15 cellular contexts compared by ENCODE assay signal in the genomic region with DNA sequence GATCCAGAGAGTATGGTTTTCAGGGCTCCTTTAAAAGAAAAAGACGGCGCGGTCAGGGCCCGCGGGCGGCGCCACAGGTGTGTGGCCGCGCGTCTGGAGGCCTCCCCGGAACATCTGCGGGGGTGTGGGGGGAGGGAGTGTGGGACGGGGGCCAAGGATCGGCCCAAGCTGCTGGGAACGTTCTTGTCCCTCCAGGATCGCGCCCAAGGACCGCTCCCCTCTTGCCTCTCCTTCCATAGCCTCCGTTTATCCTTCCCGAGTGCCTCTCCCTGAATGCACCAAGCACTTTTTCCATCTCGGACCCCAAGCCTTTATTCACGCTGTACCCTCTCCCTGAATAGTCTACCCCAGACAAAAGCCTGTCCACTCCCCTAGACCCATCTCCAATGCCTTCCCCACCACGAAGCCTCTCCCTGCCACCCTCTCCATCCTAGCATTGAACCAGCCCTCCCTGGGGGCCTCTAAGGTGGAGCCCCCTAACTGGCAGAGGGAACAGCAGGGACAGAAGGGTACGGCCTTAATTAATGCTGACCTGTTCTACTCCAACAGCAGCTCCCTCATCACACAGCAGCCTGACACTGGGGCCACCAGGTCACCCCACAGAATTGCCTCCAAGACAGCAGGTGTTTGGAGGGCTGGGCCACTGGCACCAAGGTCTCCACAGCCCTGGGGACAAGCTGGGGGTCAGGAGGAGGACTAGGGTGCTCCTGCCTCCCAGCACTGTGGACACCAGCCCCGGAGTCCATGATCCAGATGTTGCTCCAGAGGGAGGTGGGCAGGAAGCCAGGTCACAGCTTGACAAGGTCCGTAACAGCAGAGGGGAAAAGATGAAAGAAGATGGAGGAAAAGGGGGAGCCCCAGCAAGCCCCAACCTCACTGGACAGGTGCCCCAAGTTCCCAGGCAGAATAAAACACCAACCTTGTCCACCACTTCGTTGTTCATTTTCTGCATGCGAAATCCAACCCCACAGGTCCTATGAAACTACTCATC. TPM values are rescaled to one million over a fixed set of nuclear protein-coding genes. Genes with fewer than 3 reads are reported as not detected.
A peak's percentile ranks its signal among the peaks of the same experiment; 100 is the strongest.
DNase-seq lines count a peak whose midpoint lies in the region; ATAC-seq and TF ChIP-seq lines count a peak whose summit lies in the region.
"Had no signal": no experiment of that assay in that cellular context is flagged by ENCODE, and none has a peak within 500 bp of the region (broad histone marks: within the 10 kb centered on the region; RNA-seq: fewer than 3 reads in every experiment).

No MANE protein-coding gene starts in this region.

- peaks cover 5% of the 10 kb centered on the region for H3K4me1 Mint-ChIP-seq in progenitor cell of endocrine pancreas (ENCODE audit: low read depth)

- in situ Hi-C loops in GM13976 (cut with MboI; ENCODE audit: low sequenced_read_pairs, unreplicated experiment) = no loop called here

- no peak for TF ChIP-seq EP300 in gastroesophageal sphincter (IDR thresholded peaks at IDR 0.05)

- H3K36me3 Mint-ChIP-seq in progenitor cell of endocrine pancreas (ENCODE audit: insufficient read depth) = no peaks in the 10 kb centered on the region

- no peak for TF ChIP-seq POLR2A in gastroesophageal sphincter (IDR thresholded peaks at IDR 0.05)
- TF ChIP-seq POLR2A in GM18505 (IDR thresholded peaks at IDR 0.05; ENCODE audit: borderline replicate concordance, extremely low read depth, insufficient read depth, insufficient read length) = no peak

- DNase-seq in NCI-H146 (lab: John Stamatoyannopoulos, UW) (peak; percentile 16), NCI-H146 treated with DMSO at 0.1 percent for 48 hours (lab: John Stamatoyannopoulos, UW; ENCODE audit: unreplicated experiment) (no peak), NCI-H69 (lab: John Stamatoyannopoulos, UW) (peak; percentile 65), progenitor cell of endocrine pancreas (ENCODE audit: low spot score, unreplicated experiment) (no peak), activated T-cell treated with anti-CD3 and anti-CD28 coated beads for 4 hours (no peak), GM13976 (ENCODE audit: low spot score) (no peak)
- DNase-seq: ACHN; NCI-H1436 treated with DMSO at 0.1 percent for 48 hours; OCI-M1; stimulated activated CD4-positive, alpha-beta T cell treated with anti-CD3 and anti-CD28 coated beads, Interleukin-2, amount 100 ng/mL, for 24 hours; stimulated activated naive CD8-positive, alpha-beta T cell treated with anti-CD3 and anti-CD28 coated beads, Interleukin-15, Interleukin-2, amounts not matched to agents 100 U/mL and 50 U/mL, for 24 hours; T-helper 9 cell had no signal

- H3K27ac Mint-ChIP-seq in progenitor cell of endocrine pancreas = no peak overlapping the region

- peak overlapping the region; percentile 4 to 57 for H3K4me3 ChIP-seq in gastroesophageal sphincter

- H3K27ac ChIP-seq in gastroesophageal sphincter = no peak overlapping the region

- H3K9me3 Mint-ChIP-seq in progenitor cell of endocrine pancreas (ENCODE audit: low read depth) = no peaks in the 10 kb centered on the region

- H3K4me3 Mint-ChIP-seq in progenitor cell of endocrine pancreas (ENCODE audit: low read depth) = peak overlapping the region; percentile 61

- H3K4me1 ChIP-seq in gastroesophageal sphincter = peaks cover 0 to 55% (median 18%) of the 10 kb centered on the region in 3 donors

- WGBS in gastroesophageal sphincter (ENCODE audit: low coverage in 1 of 2), 2 donors = 5 to 9% methylated on average over 12 to 17 of the region's 28 CpGs

- no peaks in the 10 kb centered on the region for H3K9me3 ChIP-seq in gastroesophageal sphincter

- H3K27me3 Mint-ChIP-seq in progenitor cell of endocrine pancreas = peaks cover 78% of the 10 kb centered on the region

- TF ChIP-seq CTCF in gastroesophageal sphincter (IDR thresholded peaks at IDR 0.05) = no peak
- no peak for TF ChIP-seq CTCF in progenitor cell of endocrine pancreas (IDR thresholded peaks at IDR 0.05; ENCODE audit: unreplicated experiment)
- no peak for TF ChIP-seq CTCF in GM13976 (IDR thresholded peaks at IDR 0.05; ENCODE audit: borderline replicate concordance, control extremely low read depth, extremely low read depth, insufficient read depth, missing control alignments)

- H3K27me3 ChIP-seq in gastroesophageal sphincter = peaks cover 95% of the 10 kb centered on the region

- H3K36me3 ChIP-seq in gastroesophageal sphincter = no peaks in the 10 kb centered on the region

- ATAC-seq in gastroesophageal sphincter (no peak), GM18505 (IDR thresholded peaks at IDR 0.05; ENCODE audit: unreplicated experiment) (no peak)
- ATAC-seq: stimulated activated naive CD8-positive, alpha-beta T cell treated with anti-CD3 and anti-CD28 coated beads, Interleukin-15, Interleukin-2, amounts not matched to agents 100 U/mL and 50 U/mL, for 24 hours had no signal

RNA-seq across cellular contexts. Expression of a gene that starts 3.9 kb away (rescaled TPM):
- total RNA-seq in gastroesophageal sphincter (1 to 10 TPM in 3 of 4 donors, under 1 TPM in 1; 0.62 to 4.3 (median 1.6) TPM), progenitor cell of endocrine pancreas (17.6 and 18.2 TPM in 2 replicates)
- total RNA-seq: HT-29 had no signal

Comparison
In these comparisons a context has a peak if more than half of its experiments do, and no peak if none do; other contexts are left out.
1. DNase-seq: peak in NCI-H146 (single experiment) and NCI-H69 (single experiment); none in NCI-H146 treated with DMSO at 0.1 percent for 48 hours (single experiment), progenitor cell of endocrine pancreas (single experiment), activated T-cell treated with anti-CD3 and anti-CD28 coated beads for 4 hours (single experiment) and GM13976 (single experiment).